ENCODE assay signal across 8 cellular contexts in genomic region chr2:170770008-170770303, GRCh38. TPM values are rescaled to one million over a fixed set of nuclear protein-coding genes. Genes with fewer than 3 reads are reported as not detected.
A peak's percentile ranks its signal among the peaks of the same experiment; 100 is the strongest.
DNase-seq lines count a peak whose midpoint lies in the region; ATAC-seq lines count a peak whose summit lies in the region.

No MANE protein-coding gene starts in this region.

- H3K27ac Mint-ChIP-seq in activated CD8-positive, alpha-beta memory T cell treated with anti-CD3 and anti-CD28 coated beads, Interleukin-2, amount 10 ng/mL, durations not matched to agents 7 days and 5 days, result no peak overlapping the region

- H3K36me3 Mint-ChIP-seq in activated CD8-positive, alpha-beta memory T cell treated with anti-CD3 and anti-CD28 coated beads, Interleukin-2, amount 10 ng/mL, durations not matched to agents 7 days and 5 days, result peaks cover 1% of the 10 kb centered on the region

- peaks cover 41% of the 10 kb centered on the region for H3K27me3 Mint-ChIP-seq in activated CD8-positive, alpha-beta memory T cell treated with anti-CD3 and anti-CD28 coated beads, Interleukin-2, amount 10 ng/mL, durations not matched to agents 7 days and 5 days

- no peak for ATAC-seq in activated CD8-positive, alpha-beta memory T cell treated with anti-CD3 and anti-CD28 coated beads, Interleukin-2, amount 10 ng/mL, durations not matched to agents 7 days and 5 days
- ATAC-seq in HG03196 (IDR thresholded peaks at IDR 0.05; ENCODE audit: unreplicated experiment), result no peak

- no peaks in the 10 kb centered on the region for H3K27me3 ChIP-seq in endocrine pancreas (ENCODE audit: control insufficient read depth, insufficient read depth, low read length)
- H3K27me3 ChIP-seq in neuron (ENCODE audit: insufficient read depth, low read length), result peaks cover 20% of the 10 kb centered on the region

- H3K9ac ChIP-seq in endocrine pancreas (ENCODE audit: control insufficient read depth, insufficient read depth, low read length), result peak overlapping the region; percentile 34

- CTCF ChIA-PET in activated CD8-positive, alpha-beta memory T cell treated with anti-CD3 and anti-CD28 coated beads, Interleukin-2, amount 10 ng/mL, durations not matched to agents 7 days and 5 days (lab: Charles Lee), result interaction anchor here (1.2 to 1.5 kb wide), 3 partner anchors 44 to 361 kb away, joined by 3 to 5 read pairs (median 4); partner anchors contain the start of gene GAD1

- peaks cover 14% of the 10 kb centered on the region for H3K4me1 Mint-ChIP-seq in activated CD8-positive, alpha-beta memory T cell treated with anti-CD3 and anti-CD28 coated beads, Interleukin-2, amount 10 ng/mL, durations not matched to agents 7 days and 5 days

- H3K4me3 ChIP-seq in endocrine pancreas (ENCODE audit: control insufficient read depth, insufficient read depth, low read length) (peak overlapping the region; percentile 74), neuron (ENCODE audit: low read length) (peak overlapping the region; percentile 63)

- H3K9me3 ChIP-seq in endocrine pancreas (ENCODE audit: control insufficient read depth, low read length), result no peaks in the 10 kb centered on the region
- no peaks in the 10 kb centered on the region for H3K9me3 ChIP-seq in neuron (ENCODE audit: low read length)

- no peak for DNase-seq in activated CD8-positive, alpha-beta memory T cell treated with anti-CD3 and anti-CD28 coated beads, Interleukin-2, amount 10 ng/mL, durations not matched to agents 7 days and 5 days
- DNase-seq in activated CD8-positive, alpha-beta memory T cell treated with anti-CD3 and anti-CD28 coated beads for 24 hours, result no peak
- DNase-seq in NCI-H510A (lab: John Stamatoyannopoulos, UW) (peak; percentile 76), cerebellar nuclear complex (lab: John Stamatoyannopoulos, UW) (no peak), ecto neural progenitor cell (ENCODE audit: low spot score) (no peak)

- H3K4me1 ChIP-seq in endocrine pancreas (ENCODE audit: control insufficient read depth, insufficient read depth, low read length) (no peaks in the 10 kb centered on the region), neuron (ENCODE audit: insufficient read depth, low read length) (peaks cover 7% of the 10 kb centered on the region)

- peak overlapping the region; percentile 91 for H2AFZ ChIP-seq in neuron (ENCODE audit: low read depth, low read length)

- no peaks in the 10 kb centered on the region for H3K9me3 Mint-ChIP-seq in activated CD8-positive, alpha-beta memory T cell treated with anti-CD3 and anti-CD28 coated beads, Interleukin-2, amount 10 ng/mL, durations not matched to agents 7 days and 5 days (ENCODE audit: low read depth)

- peak overlapping the region; percentile 74 for H3K4me3 Mint-ChIP-seq in activated CD8-positive, alpha-beta memory T cell treated with anti-CD3 and anti-CD28 coated beads, Interleukin-2, amount 10 ng/mL, durations not matched to agents 7 days and 5 days

- H3K36me3 ChIP-seq in endocrine pancreas (ENCODE audit: control insufficient read depth, insufficient read depth, low read length), result no peaks in the 10 kb centered on the region
- H3K36me3 ChIP-seq in neuron (ENCODE audit: insufficient read depth, low read length), result no peaks in the 10 kb centered on the region

RNA-seq across cellular contexts. Expression of gene ERICH2, which starts 0.2 kb away (rescaled TPM):
- total RNA-seq in activated CD8-positive, alpha-beta memory T cell treated with anti-CD3 and anti-CD28 coated beads, Interleukin-2, amount 10 ng/mL, durations not matched to agents 7 days and 5 days, result not detected

RNA-seq across cellular contexts. Expression of gene GAD1, which starts 46.7 kb away (rescaled TPM):
- total RNA-seq in activated CD8-positive, alpha-beta memory T cell treated with anti-CD3 and anti-CD28 coated beads, Interleukin-2, amount 10 ng/mL, durations not matched to agents 7 days and 5 days, result 1 to 10 TPM in 1 of 2 experiments, under 1 TPM in 1; 0.68 to 3.7 TPM

RNA-seq across cellular contexts. Expression of gene SP5, which starts 54.8 kb away (rescaled TPM):
- not detected for total RNA-seq in activated CD8-positive, alpha-beta memory T cell treated with anti-CD3 and anti-CD28 coated beads, Interleukin-2, amount 10 ng/mL, durations not matched to agents 7 days and 5 days
